In genomic region chr5:136001531-136001930, GRCh38 we compare ENCODE assay signal across 1 cellular context.
TF ChIP-seq lines count a peak whose summit lies in the region.

No MANE protein-coding gene starts in this region.

TF ChIP-seq in HepG2, 621 proteins besides CTCF, POLR2A, EP300 and RAD21:
- TF ChIP-seq SOX6 (IDR thresholded peaks at IDR 0.05) (no peak), SOX6 (CRISPR knock-in tag; IDR thresholded peaks at IDR 0.05) (no peak), PBX3 (CRISPR knock-in tag; IDR thresholded peaks at IDR 0.05; ENCODE audit: borderline replicate concordance) (no peak), SMYD3 (CRISPR knock-in tag; IDR thresholded peaks at IDR 0.05) (no peak), KLF9 (CRISPR knock-in tag; IDR thresholded peaks at IDR 0.05; ENCODE audit: low read depth) (no peak), ZMAT3 (CRISPR knock-in tag; conservative IDR thresholded peaks at IDR 0.05) (no peak), TBL1XR1 (IDR thresholded peaks at IDR 0.05; ENCODE audit: borderline replicate concordance, low read length, partially characterized antibody) (no peak), ZNF83 (CRISPR knock-in tag; IDR thresholded peaks at IDR 0.05; ENCODE audit: borderline replicate concordance) (no peak), ZNF230 (CRISPR knock-in tag; IDR thresholded peaks at IDR 0.05) (no peak), RBFOX2 (IDR thresholded peaks at IDR 0.05; ENCODE audit: low read depth, low read length) (no peak), ZNF576 (CRISPR knock-in tag; IDR thresholded peaks at IDR 0.05) (no peak)
